In the genomic region with DNA sequence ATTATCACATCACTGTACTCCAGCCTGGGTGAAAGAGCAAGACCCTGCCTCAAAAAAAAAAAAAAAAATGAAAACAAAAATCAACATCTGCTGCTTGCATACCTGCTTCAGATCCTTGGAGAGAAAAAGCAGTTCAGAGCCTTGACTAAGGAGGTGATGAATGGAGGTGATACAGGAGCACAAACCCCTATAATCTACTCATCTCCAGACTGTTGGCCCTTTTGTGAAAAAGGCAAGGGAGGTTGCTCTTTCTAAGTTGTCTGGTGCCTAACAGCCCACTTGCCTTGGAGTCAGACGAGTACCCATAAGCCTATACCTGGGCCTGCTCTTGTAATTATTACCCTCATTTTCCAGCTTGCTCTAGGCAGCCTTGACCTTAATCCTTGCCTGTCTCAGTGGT, we compare ENCODE assay signal across 9 cellular contexts. TPM values are rescaled to one million over a fixed set of nuclear protein-coding genes. Genes with fewer than 3 reads are reported as not detected.
A peak's percentile ranks its signal among the peaks of the same experiment; 100 is the strongest.
DNase-seq lines count a peak whose midpoint lies in the region; TF ChIP-seq lines count a peak whose summit lies in the region.
"Had no signal": no experiment of that assay in that cellular context is flagged by ENCODE, and none has a peak within 500 bp of the region (broad histone marks: within the 10 kb centered on the region; RNA-seq: fewer than 3 reads in every experiment).

No MANE protein-coding gene starts in this region.

- H3K27me3 ChIP-seq in Caco-2 (replicated peaks; ENCODE audit: control insufficient read depth, insufficient read depth, low read length) (no peaks in the 10 kb centered on the region), brain microvascular endothelial cell (replicated peaks) (no peaks in the 10 kb centered on the region)

- H3K36me3 Mint-ChIP-seq in Caco-2 (ENCODE audit: insufficient read depth, unreplicated experiment) (peaks cover 48% of the 10 kb centered on the region), IgD-negative memory B cell (peaks cover 3% of the 10 kb centered on the region), nephron (ENCODE audit: low read depth) (peaks cover 4% of the 10 kb centered on the region)
- peaks cover 6% of the 10 kb centered on the region for H3K36me3 Mint-ChIP-seq in activated naive CD8-positive, alpha-beta T cell

- no peaks in the 10 kb centered on the region for H3K27me3 Mint-ChIP-seq in Caco-2 (ENCODE audit: insufficient read depth, unreplicated experiment)
- no peaks in the 10 kb centered on the region for H3K27me3 Mint-ChIP-seq in IgD-negative memory B cell
- no peaks in the 10 kb centered on the region for H3K27me3 Mint-ChIP-seq in activated naive CD8-positive, alpha-beta T cell
- no peaks in the 10 kb centered on the region for H3K27me3 Mint-ChIP-seq in nephron (ENCODE audit: low read depth)

- in situ Hi-C loops in brain microvascular endothelial cell (cut with HindIII; ENCODE audit: low pct_ligation_motif_present, low sequenced_read_pairs): no loop called here

- intact Hi-C loops in Caco-2 (cut with micrococcal nuclease; ENCODE audit: unreplicated experiment): loop anchor here (2.0 kb wide), 2 partner anchors 27 to 37 kb away; partner anchors contain the start of gene WBP1L

- peaks cover 6% of the 10 kb centered on the region; the same call in 1 of the 2 replicates for H3K4me1 ChIP-seq in Caco-2

- BruUV-seq in Caco-2 (replicated peaks; lab: Mats Ljungman, UMichigan): no TSS peak

- H3K4me3 ChIP-seq in Caco-2 (ENCODE audit: low read depth, low read length) (no peak overlapping the region), brain microvascular endothelial cell (ENCODE audit: low read depth, low read length) (no peak overlapping the region)

- CTCF ChIA-PET in Caco-2 (lab: Charles Lee): no interaction called here

- H3K4me1 Mint-ChIP-seq in Caco-2 (ENCODE audit: low read depth, unreplicated experiment) (peaks cover 37% of the 10 kb centered on the region), IgD-negative memory B cell (peaks cover 23 to 36% (median 27%) of the 10 kb centered on the region in 3 donors), nephron (peaks cover 67% of the 10 kb centered on the region)
- peaks cover 54% of the 10 kb centered on the region for H3K4me1 Mint-ChIP-seq in activated naive CD8-positive, alpha-beta T cell (ENCODE audit: low read depth)

- H3K9me3 Mint-ChIP-seq in Caco-2 (ENCODE audit: unreplicated experiment) (no peaks in the 10 kb centered on the region), IgD-negative memory B cell (no peaks in the 10 kb centered on the region), nephron (no peaks in the 10 kb centered on the region)
- no peaks in the 10 kb centered on the region for H3K9me3 Mint-ChIP-seq in activated naive CD8-positive, alpha-beta T cell (ENCODE audit: low read depth)

- H3K36me3 ChIP-seq in Caco-2 (ENCODE audit: control insufficient read depth, insufficient read depth, low read length) (no peaks in the 10 kb centered on the region), brain microvascular endothelial cell (replicated peaks) (no peaks in the 10 kb centered on the region)

- POLR2A ChIA-PET in Caco-2 (lab: Charles Lee): no interaction called here

- DNase-seq in Caco-2 (no peak), NCI-H748 treated with DMSO at 0.1 percent for 48 hours (lab: John Stamatoyannopoulos, UW) (no peak), brain microvascular endothelial cell (no peak), NCI-H2196 (lab: John Stamatoyannopoulos, UW; ENCODE audit: unreplicated experiment) (no peak)
- DNase-seq: effector CD4-positive, alpha-beta T cell; NCI-H1436 treated with DMSO at 0.1 percent for 48 hours had no signal

- H3K27ac Mint-ChIP-seq in Caco-2 (ENCODE audit: unreplicated experiment): peak overlapping the region; percentile 50
- H3K27ac Mint-ChIP-seq in IgD-negative memory B cell: peak overlapping the region in 2 of 3 donors; percentile 27 to 57
- peak overlapping the region; percentile 81 for H3K27ac Mint-ChIP-seq in activated naive CD8-positive, alpha-beta T cell
- peak overlapping the region; percentile 81 to 99 (median 98) for H3K27ac Mint-ChIP-seq in nephron

- peak overlapping the region; percentile 87 for H3K4me3 Mint-ChIP-seq in Caco-2 (ENCODE audit: unreplicated experiment)
- H3K4me3 Mint-ChIP-seq in IgD-negative memory B cell: peak overlapping the region; percentile 18 to 87 (median 57)
- peak overlapping the region; percentile 91 for H3K4me3 Mint-ChIP-seq in activated naive CD8-positive, alpha-beta T cell
- peak overlapping the region; percentile 82 to 92 (median 90) for H3K4me3 Mint-ChIP-seq in nephron

- TF ChIP-seq CTCF in Caco-2 (IDR thresholded peaks at IDR 0.05; ENCODE audit: insufficient read depth in 1 of 2, low read depth in 1 of 2, low read length in 1 of 2, severe bottlenecking in 1 of 2, unreplicated experiment in 1 of 2) (no peak), nephron (IDR thresholded peaks at IDR 0.05; ENCODE audit: unreplicated experiment in 3 of 3) (no peak), brain microvascular endothelial cell (IDR thresholded peaks at IDR 0.05; ENCODE audit: low read depth, low read length, missing control alignments) (no peak)

- H3K9me3 ChIP-seq in Caco-2: no peaks in the 10 kb centered on the region

- no peak overlapping the region for H3K27ac ChIP-seq in brain microvascular endothelial cell

RNA-seq across cellular contexts. Expression of gene SFXN2, which starts 1.4 kb away (rescaled TPM):
- 34.8 and 40.0 TPM in 2 replicates for total RNA-seq in Caco-2 (2022)
- 6.4 TPM for polyA plus RNA-seq in IgD-negative memory B cell

RNA-seq across cellular contexts. Expression of gene ARL3, which starts 1.7 kb away (rescaled TPM):
- total RNA-seq in Caco-2 (2022): 7.8 and 8.0 TPM in 2 replicates
- 3.8 TPM for polyA plus RNA-seq in IgD-negative memory B cell

RNA-seq across cellular contexts. Expression of gene WBP1L, which starts 27.9 kb away (rescaled TPM):
- 26.3 and 28.2 TPM in 2 replicates for total RNA-seq in Caco-2 (2022)
- polyA plus RNA-seq in IgD-negative memory B cell: 28.8 TPM

Comparison
In these comparisons a context has a peak if more than half of its experiments do, and no peak if none do; other contexts are left out.
1. H3K27ac Mint-ChIP-seq: peak in every context shown above with its lines; median percentile 98 in nephron; 81 in activated naive CD8-positive, alpha-beta T cell; 50 in Caco-2; 42 in IgD-negative memory B cell.